ENCODE assay signal across 25 cellular contexts in genomic region chr4:120693817-120694216, GRCh38.
"Had no signal": no experiment of that assay in that cellular context is flagged by ENCODE, and none has a peak within 500 bp of the region (broad histone marks: within the 10 kb centered on the region; RNA-seq: fewer than 3 reads in every experiment).

No MANE protein-coding gene starts in this region.

- H3K27me3 ChIP-seq: MG63 had no signal

- H3K9me3 ChIP-seq: MG63 had no signal

- H3K36me3 Mint-ChIP-seq: activated naive CD4-positive, alpha-beta T cell treated with anti-CD3 and anti-CD28 coated beads, Interleukin-2, amount 10 ng/mL, durations not matched to agents 7 days and 5 days; activated naive CD8-positive, alpha-beta T cell treated with anti-CD3 and anti-CD28 coated beads for 36 hours had no signal

- DNase-seq: activated CD4-positive, alpha-beta memory T cell treated with anti-CD3 and anti-CD28 coated beads, Interleukin-2, amount 10 ng/mL, durations not matched to agents 7 days and 5 days; activated CD4-positive, alpha-beta T cell treated with anti-CD3 and anti-CD28 coated beads, Interleukin-2, amount 50 U/mL, for 1 hour; activated CD4-positive, CD25-positive, alpha-beta regulatory T cell; activated gamma-delta T cell treated with Interleukin-2 at 50 U/mL for 16 hours; activated naive CD4-positive, alpha-beta T cell treated with anti-CD3 and anti-CD28 coated beads, Interleukin-2, amount 10 ng/mL, durations not matched to agents 7 days and 5 days; activated naive CD8-positive, alpha-beta T cell treated with anti-CD3 and anti-CD28 coated beads for 36 hours; activated T-cell treated with anti-CD3 and anti-CD28 coated beads for 4 hours; activated T-cell treated with anti-CD3 and anti-CD28 coated beads, Interleukin-2, amount 50 U/mL, for 72 hours; cerebellar nuclear complex; MG63; MV-4-11; NCI-H1092 treated with DMSO at 0.1 percent for 48 hours; NCI-H1417 treated with DMSO at 0.1 percent for 48 hours; NCI-H1694; NCI-H2029; NCI-H2107; NCI-H345; NCI-H510A; NCI-H526 treated with DMSO at 0.1 percent for 48 hours; NCI-H82; RPMI8226; T-helper 2 cell; T1000 had no signal

- H3K27me3 Mint-ChIP-seq: activated naive CD4-positive, alpha-beta T cell treated with anti-CD3 and anti-CD28 coated beads, Interleukin-2, amount 10 ng/mL, durations not matched to agents 7 days and 5 days; activated naive CD8-positive, alpha-beta T cell treated with anti-CD3 and anti-CD28 coated beads for 36 hours had no signal

- H3K4me3 Mint-ChIP-seq: activated CD4-positive, alpha-beta memory T cell treated with anti-CD3 and anti-CD28 coated beads, Interleukin-2, amount 10 ng/mL, durations not matched to agents 7 days and 5 days; activated naive CD4-positive, alpha-beta T cell treated with anti-CD3 and anti-CD28 coated beads, Interleukin-2, amount 10 ng/mL, durations not matched to agents 7 days and 5 days; activated naive CD8-positive, alpha-beta T cell treated with anti-CD3 and anti-CD28 coated beads for 36 hours; activated T-cell treated with anti-CD3 and anti-CD28 coated beads, Interleukin-2, amount 50 U/mL, for 72 hours had no signal

- H3K4me1 Mint-ChIP-seq: activated CD4-positive, alpha-beta memory T cell treated with anti-CD3 and anti-CD28 coated beads, Interleukin-2, amount 10 ng/mL, durations not matched to agents 7 days and 5 days; activated naive CD4-positive, alpha-beta T cell treated with anti-CD3 and anti-CD28 coated beads, Interleukin-2, amount 10 ng/mL, durations not matched to agents 7 days and 5 days; activated naive CD8-positive, alpha-beta T cell treated with anti-CD3 and anti-CD28 coated beads for 36 hours had no signal

- H3K27ac Mint-ChIP-seq: activated CD4-positive, alpha-beta memory T cell treated with anti-CD3 and anti-CD28 coated beads, Interleukin-2, amount 10 ng/mL, durations not matched to agents 7 days and 5 days; activated naive CD4-positive, alpha-beta T cell treated with anti-CD3 and anti-CD28 coated beads, Interleukin-2, amount 10 ng/mL, durations not matched to agents 7 days and 5 days; activated naive CD8-positive, alpha-beta T cell treated with anti-CD3 and anti-CD28 coated beads for 36 hours; activated T-cell treated with anti-CD3 and anti-CD28 coated beads, Interleukin-2, amount 50 U/mL, for 72 hours; activated T-helper 2 cell treated with anti-CD3 and anti-CD28 coated beads, Interferon-gamma antibody, Interleukin-2, Interleukin-4, amounts not matched to agents 10 μg/mL and 5 μg/mL and 100 μg/mL, durations not matched to agents 14 hours and 24 hours and 36 hours had no signal

- ATAC-seq: activated T-cell treated with anti-CD3 and anti-CD28 coated beads, Interleukin-2, amount 50 U/mL, for 72 hours; Right ventricle myocardium inferior had no signal

- H3K9me3 Mint-ChIP-seq: activated CD4-positive, alpha-beta memory T cell treated with anti-CD3 and anti-CD28 coated beads, Interleukin-2, amount 10 ng/mL, durations not matched to agents 7 days and 5 days; activated naive CD4-positive, alpha-beta T cell treated with anti-CD3 and anti-CD28 coated beads, Interleukin-2, amount 10 ng/mL, durations not matched to agents 7 days and 5 days; activated naive CD8-positive, alpha-beta T cell treated with anti-CD3 and anti-CD28 coated beads for 36 hours; activated T-cell treated with anti-CD3 and anti-CD28 coated beads, Interleukin-2, amount 50 U/mL, for 72 hours; activated T-helper 2 cell treated with anti-CD3 and anti-CD28 coated beads, Interferon-gamma antibody, Interleukin-2, Interleukin-4, amounts not matched to agents 10 μg/mL and 5 μg/mL and 100 μg/mL, durations not matched to agents 14 hours and 24 hours and 36 hours had no signal

- H3K36me3 ChIP-seq: MG63 had no signal

- H3K4me3 ChIP-seq: MG63 had no signal
